In the genomic region with DNA sequence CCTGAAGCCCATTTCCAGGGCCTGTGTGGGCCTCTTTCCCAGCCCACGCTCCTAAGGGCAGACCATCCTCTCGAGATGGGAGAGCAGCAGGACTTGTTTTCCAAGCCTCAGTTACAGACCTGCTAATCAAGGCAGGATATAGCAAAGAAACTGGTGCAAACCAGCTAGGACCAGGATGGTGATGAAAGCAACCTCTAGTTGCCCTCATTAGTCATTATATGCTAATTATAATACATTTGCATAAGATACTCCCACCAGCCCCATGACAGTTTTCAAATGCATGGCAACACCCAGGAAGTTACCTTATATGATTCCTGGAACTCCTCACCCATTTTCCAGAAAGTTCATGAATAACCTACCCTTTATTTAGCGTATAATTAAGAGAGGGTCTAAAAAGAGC, we compare ENCODE assay signal across 19 cellular contexts. TPM values are rescaled to one million over a fixed set of nuclear protein-coding genes. Genes with fewer than 3 reads are reported as not detected.
"Had no signal": no experiment of that assay in that cellular context is flagged by ENCODE, and none has a peak within 500 bp of the region (broad histone marks: within the 10 kb centered on the region; RNA-seq: fewer than 3 reads in every experiment).

No MANE protein-coding gene starts in this region.

- ATAC-seq: naive thymus-derived CD4-positive, alpha-beta T cell; pancreas; right lobe of liver had no signal

- DNase-seq: activated naive CD4-positive, alpha-beta T cell; activated naive CD8-positive, alpha-beta T cell treated with anti-CD3 and anti-CD28 coated beads, Interleukin-2, amount 10 ng/mL, durations not matched to agents 7 days and 5 days; anterior cingulate cortex; erythroblast; mesenchymal stem cell; naive thymus-derived CD4-positive, alpha-beta T cell; small intestine; stimulated activated CD4-positive, alpha-beta T cell treated with anti-CD3 and anti-CD28 coated beads, Interleukin-15, amount 100 ng/mL, for 24 hours; stimulated activated CD4-positive, alpha-beta T cell treated with anti-CD3 and anti-CD28 coated beads, Interleukin-2, amount 100 ng/mL, for 48 hours; T-helper 1 cell; T1000 had no signal

- H3K36me3 Mint-ChIP-seq: activated naive CD8-positive, alpha-beta T cell treated with anti-CD3 and anti-CD28 coated beads, Interleukin-2, amount 10 ng/mL, durations not matched to agents 7 days and 5 days had no signal

- H3K9me3 Mint-ChIP-seq: activated naive CD8-positive, alpha-beta T cell treated with anti-CD3 and anti-CD28 coated beads, Interleukin-2, amount 10 ng/mL, durations not matched to agents 7 days and 5 days; stimulated activated naive CD8-positive, alpha-beta T cell treated with anti-CD3 and anti-CD28 coated beads, Interleukin-15, Interleukin-2, amounts not matched to agents 100 ng/mL and 50 ng/mL, for 24 hours had no signal

- H3K27ac Mint-ChIP-seq: activated naive CD8-positive, alpha-beta T cell treated with anti-CD3 and anti-CD28 coated beads, Interleukin-2, amount 10 ng/mL, durations not matched to agents 7 days and 5 days; stimulated activated naive CD8-positive, alpha-beta T cell treated with anti-CD3 and anti-CD28 coated beads, Interleukin-15, Interleukin-2, amounts not matched to agents 100 ng/mL and 50 ng/mL, for 24 hours had no signal

- H3K9me3 ChIP-seq: neutrophil, pancreas, right lobe of liver, tibial nerve had no signal

- H3K4me3 Mint-ChIP-seq: activated naive CD8-positive, alpha-beta T cell treated with anti-CD3 and anti-CD28 coated beads, Interleukin-2, amount 10 ng/mL, durations not matched to agents 7 days and 5 days; naive thymus-derived CD4-positive, alpha-beta T cell; stimulated activated naive CD8-positive, alpha-beta T cell treated with anti-CD3 and anti-CD28 coated beads, Interleukin-15, Interleukin-2, amounts not matched to agents 100 ng/mL and 50 ng/mL, for 24 hours had no signal

- FAIRE-seq: pancreas, small intestine, urothelium cell line had no signal

- H3K27me3 Mint-ChIP-seq: stimulated activated naive CD8-positive, alpha-beta T cell treated with anti-CD3 and anti-CD28 coated beads, Interleukin-15, Interleukin-2, amounts not matched to agents 100 ng/mL and 50 ng/mL, for 24 hours had no signal

RNA-seq across cellular contexts. Expression of gene TRH, which starts 34.4 kb away (rescaled TPM):
- total RNA-seq: activated naive CD8-positive, alpha-beta T cell treated with anti-CD3 and anti-CD28 coated beads, Interleukin-2, amount 10 ng/mL, durations not matched to agents 7 days and 5 days; mucosa of gallbladder; naive thymus-derived CD4-positive, alpha-beta T cell; pancreas; pulmonary artery endothelial cell; right lobe of liver; tibial nerve had no signal
